Comparison of ENCODE assay signal across 13 cellular contexts in the genomic region with DNA sequence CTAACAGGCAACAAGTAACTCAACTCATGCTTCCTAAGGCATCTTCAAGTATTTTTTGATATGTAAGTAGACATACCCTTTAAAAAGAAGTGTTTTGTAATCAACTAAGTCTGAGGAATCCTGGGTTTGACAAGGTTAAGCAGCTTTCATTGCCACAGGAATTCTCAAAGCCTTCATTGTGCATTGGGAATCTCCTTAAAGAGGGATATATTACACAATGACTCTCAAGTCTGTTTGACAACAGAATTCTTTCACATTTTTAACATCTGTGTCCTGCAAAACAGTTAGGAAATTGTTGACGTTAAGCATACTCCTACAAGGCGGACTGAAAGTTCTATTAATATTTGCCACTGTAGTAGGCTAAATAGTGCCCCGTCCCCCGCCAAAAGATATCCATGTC.
DNase-seq lines count a peak whose midpoint lies in the region; ATAC-seq, FAIRE-seq and TF ChIP-seq lines count a peak whose summit lies in the region.
"Had no signal": no experiment of that assay in that cellular context is flagged by ENCODE, and none has a peak within 500 bp of the region (broad histone marks: within the 10 kb centered on the region; RNA-seq: fewer than 3 reads in every experiment).

No MANE protein-coding gene starts in this region.

- H3K27ac ChIP-seq in foreskin keratinocyte: no peak overlapping the region
- H3K27ac ChIP-seq: C4-2B had no signal

- ATAC-seq in GM18861 (IDR thresholded peaks at IDR 0.05; ENCODE audit: unreplicated experiment) (no peak), foreskin keratinocyte (no peak)

- FAIRE-seq in GM12891 (lab: Jason Lieb, UNC): no peak
- FAIRE-seq: frontal cortex had no signal

- no peaks in the 10 kb centered on the region for H3K27me3 ChIP-seq in foreskin keratinocyte

- H3K4me3 ChIP-seq in foreskin fibroblast (ENCODE audit: low read depth in 1 of 2, low read length in 2 of 2): no peak overlapping the region
- H3K4me3 ChIP-seq in retinal pigment epithelial cell (ENCODE audit: low read length): no peak overlapping the region

- DNase-seq in AG20443 (ENCODE audit: low spot score) (peak; percentile 61), amniotic epithelial cell (ENCODE audit: low read depth) (peak; percentile 99), foreskin fibroblast (peak; percentile 53 to 77), retinal pigment epithelial cell (ENCODE audit: low read depth) (peak; percentile 96), NCI-H748 (lab: John Stamatoyannopoulos, UW; ENCODE audit: unreplicated experiment) (no peak), foreskin keratinocyte (no peak), GM12891 (ENCODE audit: insufficient read length, low spot score) (no peak)
- DNase-seq: NCI-H1105 treated with DMSO at 0.1 percent for 48 hours, NCI-H510A, T1000 had no signal

- TF ChIP-seq CTCF in foreskin fibroblast (IDR thresholded peaks at IDR 0.05; ENCODE audit: low read depth, low read length) (no peak), retinal pigment epithelial cell (conservative IDR thresholded peaks at IDR 0.05; ENCODE audit: low read depth, low read length) (no peak), foreskin keratinocyte (conservative IDR thresholded peaks at IDR 0.05) (no peak)

- no peak for TF ChIP-seq POLR2A in GM12891 (IDR thresholded peaks at IDR 0.05; ENCODE audit: low read depth, low read length)

- no peaks in the 10 kb centered on the region for H3K4me1 ChIP-seq in foreskin keratinocyte

TF ChIP-seq in GM12891, 5 proteins besides CTCF, POLR2A, EP300 and RAD21:
- TF ChIP-seq TAF1 (IDR thresholded peaks at IDR 0.05; ENCODE audit: low read depth, low read length) (no peak), POLR2AphosphoS5 (IDR thresholded peaks at IDR 0.05; ENCODE audit: low read depth, low read length) (no peak), PAX5 (IDR thresholded peaks at IDR 0.05; ENCODE audit: insufficient read depth, low read length, severe bottlenecking) (no peak), POU2F2 (IDR thresholded peaks at IDR 0.05; ENCODE audit: low read depth, low read length) (no peak), SPI1 (IDR thresholded peaks at IDR 0.05; ENCODE audit: low read depth, low read length) (no peak)

Comparison
In these comparisons a context has a peak if more than half of its experiments do, and no peak if none do; other contexts are left out.
1. DNase-seq: peak in AG20443 (single experiment), amniotic epithelial cell (single experiment), foreskin fibroblast (2 of 2) and retinal pigment epithelial cell (single experiment); none in NCI-H748 (single experiment), foreskin keratinocyte (0 of 2) and GM12891 (single experiment).